In the genomic region with DNA sequence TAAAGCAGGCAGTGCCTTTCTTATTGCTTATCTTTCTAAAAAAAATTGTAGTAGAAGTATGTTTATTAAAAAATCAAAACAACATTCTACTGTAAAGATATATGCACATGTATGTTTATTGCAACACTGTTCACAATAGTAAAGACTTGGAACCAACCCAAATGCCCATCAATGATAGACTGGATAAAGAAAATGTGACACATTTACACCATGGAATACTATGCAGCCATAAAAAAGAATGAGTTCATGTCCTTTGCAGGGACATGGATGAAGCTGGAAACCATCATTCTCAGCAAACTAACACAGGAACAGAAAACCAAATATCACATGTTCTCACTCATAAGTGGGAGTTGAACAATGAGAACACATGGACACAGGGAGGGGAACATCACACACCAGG, we compare ENCODE assay signal across 1 cellular context. TPM values are rescaled to one million over a fixed set of nuclear protein-coding genes. Genes with fewer than 3 reads are reported as not detected.
"Had no signal": no experiment of that assay in that cellular context is flagged by ENCODE, and none has a peak within 500 bp of the region (broad histone marks: within the 10 kb centered on the region; RNA-seq: fewer than 3 reads in every experiment).

No MANE protein-coding gene starts in this region.

RNA-seq across cellular contexts. Expression of a gene that starts 39.7 kb away (rescaled TPM):
- total RNA-seq: vagina had no signal
